Comparison of ENCODE assay signal across 8 cellular contexts in the genomic region with DNA sequence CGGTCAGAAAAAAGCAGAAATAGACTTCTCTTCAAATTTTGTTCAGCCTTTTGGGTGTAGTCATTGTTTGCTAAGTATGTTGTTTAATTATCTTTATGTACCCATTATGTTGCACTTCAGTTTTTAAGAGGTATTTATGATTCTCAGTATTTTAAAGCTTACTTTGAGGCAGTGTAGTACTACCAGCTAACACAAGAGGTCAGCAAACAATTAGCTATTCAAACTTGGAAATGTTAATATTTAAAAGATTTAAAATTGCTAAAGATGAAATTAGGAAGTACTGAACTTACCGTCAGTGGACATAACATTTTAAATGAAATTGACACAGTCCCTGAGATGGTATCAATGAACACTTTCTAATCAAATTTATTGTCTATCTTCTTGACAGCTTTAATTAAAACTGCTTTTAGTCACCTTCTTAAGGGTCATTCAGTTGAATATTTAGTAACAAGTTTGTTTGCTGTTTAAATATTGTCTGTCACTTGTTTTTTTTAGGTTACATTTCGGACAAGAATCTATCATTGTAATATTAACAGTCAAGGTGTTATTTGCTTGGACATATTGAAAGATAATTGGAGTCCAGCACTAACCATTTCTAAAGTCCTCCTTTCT. TPM values are rescaled to one million over a fixed set of nuclear protein-coding genes. Genes with fewer than 3 reads are reported as not detected.
DNase-seq lines count a peak whose midpoint lies in the region; ATAC-seq and TF ChIP-seq lines count a peak whose summit lies in the region.

No MANE protein-coding gene starts in this region.

- H3K9me3 ChIP-seq in gastroesophageal sphincter (no peaks in the 10 kb centered on the region), MG63 (no peaks in the 10 kb centered on the region)

- ATAC-seq in GM21576 (IDR thresholded peaks at IDR 0.05; ENCODE audit: unreplicated experiment) (peak; percentile 47), SK-N-SH treated with all-trans-retinoic acid at 6 μM for 48 hours (0 out of 3 replicates have a peak, but pooled peaks have one; percentile 44), gastroesophageal sphincter (no peak), HG03045 (IDR thresholded peaks at IDR 0.05; ENCODE audit: unreplicated experiment) (no peak), HG03565 (IDR thresholded peaks at IDR 0.05; ENCODE audit: unreplicated experiment) (no peak)

- peaks cover 0 to 22% (median 0%) of the 10 kb centered on the region in 3 donors for H3K4me1 ChIP-seq in gastroesophageal sphincter

- no peak overlapping the region for H3K4me3 ChIP-seq in gastroesophageal sphincter
- H3K4me3 ChIP-seq in MG63: no peak overlapping the region

- no peak overlapping the region for H3K27ac ChIP-seq in gastroesophageal sphincter

- DNase-seq in CD1c-positive myeloid dendritic cell (ENCODE audit: extremely low spot score) (peak; percentile 60), stromal cell of bone marrow (ENCODE audit: low read depth) (peak; percentile 13), MG63 (no peak)

- TF ChIP-seq CTCF in gastroesophageal sphincter (IDR thresholded peaks at IDR 0.05): peak; percentile 80 to 94 (median 82)

- H3K36me3 ChIP-seq in gastroesophageal sphincter: peaks cover 0 to 23% of the 10 kb centered on the region in 2 donors
- H3K36me3 ChIP-seq in MG63: peaks cover 11% of the 10 kb centered on the region

- TF ChIP-seq EP300 in gastroesophageal sphincter (IDR thresholded peaks at IDR 0.05): no peak

- TF ChIP-seq POLR2A in gastroesophageal sphincter (IDR thresholded peaks at IDR 0.05): no peak

- H3K27me3 ChIP-seq in gastroesophageal sphincter: no peaks in the 10 kb centered on the region
- no peaks in the 10 kb centered on the region for H3K27me3 ChIP-seq in MG63

- 29 to 47% methylated on average over 3 of the region's 3 CpGs for WGBS in gastroesophageal sphincter (ENCODE audit: low coverage in 1 of 2), 2 donors

TF ChIP-seq in SK-N-SH treated with all-trans-retinoic acid at 6 μM for 48 hours, 23 proteins besides CTCF, POLR2A, EP300 and RAD21:
- no peak for TF ChIP-seq ZFP30 (CRISPR knock-in tag; IDR thresholded peaks at IDR 0.05)
- no peak for TF ChIP-seq ARNTL (CRISPR knock-in tag; IDR thresholded peaks at IDR 0.05; ENCODE audit: borderline replicate concordance, low read depth)

RNA-seq across cellular contexts. Expression of a gene that starts 28.1 kb away (rescaled TPM):
- 10 to 100 TPM; 18.8 to 29.9 (median 25.5) TPM for total RNA-seq in gastroesophageal sphincter
- 9.9 and 12.9 TPM in 2 replicates for total RNA-seq in MG63 (2014; rRNA removed; shearing (Covaris generic); ENCODE audit: low replicate concordance)

RNA-seq across cellular contexts. Expression of a gene that starts 28.2 kb away (rescaled TPM):
- total RNA-seq in gastroesophageal sphincter: 1,000 to 10,000 TPM; 2,085 to 2,928 (median 2,309) TPM
- total RNA-seq in MG63 (2014; rRNA removed; shearing (Covaris generic); ENCODE audit: low replicate concordance): 2,383 and 4,340 TPM in 2 replicates

RNA-seq across cellular contexts. Expression of a gene that starts 56.4 kb away (rescaled TPM):
- 10 to 100 TPM; 36.9 to 52.1 (median 41.5) TPM for total RNA-seq in gastroesophageal sphincter
- 5.9 and 9.7 TPM in 2 replicates for total RNA-seq in MG63 (2014; rRNA removed; shearing (Covaris generic); ENCODE audit: low replicate concordance)

Comparison
In these comparisons a context has a peak if more than half of its experiments do, and no peak if none do; other contexts are left out.
1. ATAC-seq: peak in GM21576 (single experiment) and SK-N-SH treated with all-trans-retinoic acid at 6 μM for 48 hours (single experiment); none in gastroesophageal sphincter (single experiment), HG03045 (single experiment) and HG03565 (single experiment).